ENCODE assay signal across 20 cellular contexts in genomic region chr16:89717310-89718197, GRCh38. TPM values are rescaled to one million over a fixed set of nuclear protein-coding genes. Genes with fewer than 3 reads are reported as not detected.
DNase-seq lines count a peak whose midpoint lies in the region; ATAC-seq, FAIRE-seq and TF ChIP-seq lines count a peak whose summit lies in the region.
"Had no signal": no experiment of that assay in that cellular context is flagged by ENCODE, and none has a peak within 500 bp of the region (broad histone marks: within the 10 kb centered on the region; RNA-seq: fewer than 3 reads in every experiment).

No MANE protein-coding gene starts in this region.

- ATAC-seq in HG02884 (IDR thresholded peaks at IDR 0.05; ENCODE audit: unreplicated experiment): no peak

- H3K4me1 Mint-ChIP-seq in Calu3 (ENCODE audit: low read depth, unreplicated experiment): peaks cover 34% of the 10 kb centered on the region
- H3K4me1 Mint-ChIP-seq in astrocyte (ENCODE audit: low read depth, unreplicated experiment): peaks cover 12% of the 10 kb centered on the region

- peaks cover 20% of the 10 kb centered on the region for H3K79me2 ChIP-seq in astrocyte (ENCODE audit: insufficient read depth, low read length)

- CTCF ChIA-PET in Calu3 (lab: Charles Lee): interaction anchor here (1.2 kb wide), 1 partner anchor 11 kb away, joined by 4 read pairs; no protein-coding TSS in a partner anchor

- H3K9me3 Mint-ChIP-seq in Calu3 (ENCODE audit: low read depth, unreplicated experiment) (no peaks in the 10 kb centered on the region), astrocyte (ENCODE audit: unreplicated experiment) (no peaks in the 10 kb centered on the region)
- H3K9me3 Mint-ChIP-seq: brain, naive B cell had no signal

- peak overlapping the region; percentile 97 for H3K27ac ChIP-seq in 22Rv1
- no peak overlapping the region for H3K27ac ChIP-seq in astrocyte (ENCODE audit: low read depth, low read length)
- H3K27ac ChIP-seq: coronary artery, hepatocyte had no signal

- H3K4me3 Mint-ChIP-seq in Calu3 (ENCODE audit: low read depth, unreplicated experiment): peak overlapping the region; percentile 81
- H3K4me3 Mint-ChIP-seq in astrocyte (ENCODE audit: unreplicated experiment): peak overlapping the region; percentile 5

- H3K27me3 Mint-ChIP-seq in Calu3 (ENCODE audit: unreplicated experiment) (no peaks in the 10 kb centered on the region), astrocyte (ENCODE audit: low read depth, unreplicated experiment) (no peaks in the 10 kb centered on the region)
- H3K27me3 Mint-ChIP-seq: brain, naive B cell had no signal

- TF ChIP-seq CTCF in 22Rv1 (IDR thresholded peaks at IDR 0.05): no peak
- TF ChIP-seq CTCF in Calu3 (IDR thresholded peaks at IDR 0.05; ENCODE audit: unreplicated experiment): no peak
- TF ChIP-seq CTCF in astrocyte (IDR thresholded peaks at IDR 0.05; ENCODE audit: insufficient read depth, low read depth, low read length): no peak

- DNase-seq in Calu3 (no peak), astrocyte (ENCODE audit: low read depth) (no peak), MG63 (no peak), AML-193 (lab: John Stamatoyannopoulos, UW) (no peak)
- DNase-seq: activated CD4-positive, alpha-beta T cell treated with anti-CD3 and anti-CD28 coated beads for 1 hour; activated CD8-positive, alpha-beta memory T cell treated with anti-CD3 and anti-CD28 coated beads, Interleukin-2, amount 50 U/mL, for 48 hours; activated gamma-delta T cell treated with Interleukin-2 at 50 U/mL for 16 hours; EL; MM.1S; naive B cell; NCI-H2227 treated with DMSO at 0.1 percent for 48 hours; SK-N-SH had no signal

- peaks cover 4% of the 10 kb centered on the region for H4K20me1 ChIP-seq in astrocyte (ENCODE audit: insufficient read depth, low read length)

- H3K36me3 ChIP-seq in astrocyte (ENCODE audit: insufficient read depth, low read length) (no peaks in the 10 kb centered on the region), MG63 (no peaks in the 10 kb centered on the region; the same call in 1 of the 2 replicates)

- H3K27me3 ChIP-seq in astrocyte (ENCODE audit: insufficient read depth, low read length): no peaks in the 10 kb centered on the region
- H3K27me3 ChIP-seq in MG63: no peaks in the 10 kb centered on the region
- H3K27me3 ChIP-seq: hepatocyte had no signal

- H2AFZ ChIP-seq in astrocyte (ENCODE audit: low read depth, low read length): no peak overlapping the region
- H2AFZ ChIP-seq: hepatocyte had no signal

- intact Hi-C loops in Calu3 (cut with micrococcal nuclease; ENCODE audit: unreplicated experiment): no loop called here

- no peak overlapping the region for H3K4me3 ChIP-seq in astrocyte (ENCODE audit: insufficient read depth, low read depth, low read length)
- no peak overlapping the region for H3K4me3 ChIP-seq in MG63
- H3K4me3 ChIP-seq: coronary artery, hepatocyte had no signal

- H3K9ac ChIP-seq in astrocyte (ENCODE audit: low read length): no peak overlapping the region
- H3K9ac ChIP-seq: SK-N-SH had no signal

- H3K36me3 Mint-ChIP-seq in Calu3 (ENCODE audit: insufficient read depth, unreplicated experiment) (peaks cover 91% of the 10 kb centered on the region), astrocyte (ENCODE audit: low read depth, unreplicated experiment) (peaks cover 3% of the 10 kb centered on the region)
- H3K36me3 Mint-ChIP-seq: naive B cell had no signal

- peaks cover 21% of the 10 kb centered on the region for H3K4me1 ChIP-seq in astrocyte (ENCODE audit: insufficient read depth, low read length)

- no TSS peak for BruUV-seq in Calu3 (replicated peaks; lab: Mats Ljungman, UMichigan)

- FAIRE-seq in astrocyte (lab: Jason Lieb, UNC): no peak
- FAIRE-seq: H54, keratinocyte, RCC 7860 had no signal

- H3K9me3 ChIP-seq in astrocyte (ENCODE audit: insufficient read depth, low read depth, low read length) (no peaks in the 10 kb centered on the region), MG63 (no peaks in the 10 kb centered on the region)
- H3K9me3 ChIP-seq: SK-N-SH had no signal

- no peak overlapping the region for H3K4me2 ChIP-seq in astrocyte (ENCODE audit: low read length)
- H3K4me2 ChIP-seq: hepatocyte, SK-N-SH had no signal

- H3K27ac Mint-ChIP-seq in Calu3 (ENCODE audit: unreplicated experiment) (peak overlapping the region; percentile 68), astrocyte (ENCODE audit: unreplicated experiment) (peak overlapping the region; percentile 41)

RNA-seq across cellular contexts. Expression of gene VPS9D1, which starts 3.1 kb away (rescaled TPM):
- total RNA-seq in Calu3 (2022): 26.7 and 28.2 TPM in 2 replicates
- total RNA-seq in astrocyte: 11.3 and 12.4 TPM in 2 replicates
- 6.4 and 7.2 TPM in 2 replicates for total RNA-seq in MG63 (2014; rRNA removed; shearing (Covaris generic); ENCODE audit: low replicate concordance)

RNA-seq across cellular contexts. Expression of gene ZNF276, which starts 3.8 kb away (rescaled TPM):
- total RNA-seq in Calu3 (2022): 30.6 and 37.2 TPM in 2 replicates
- 21.6 and 22.2 TPM in 2 replicates for total RNA-seq in astrocyte
- total RNA-seq in MG63 (2014; rRNA removed; shearing (Covaris generic); ENCODE audit: low replicate concordance): 4.5 and 4.9 TPM in 2 replicates

RNA-seq across cellular contexts. Expression of gene SPATA2L, which starts 16.0 kb away (rescaled TPM):
- total RNA-seq in Calu3 (2022) (20.7 and 23.6 TPM in 2 replicates), astrocyte (9.8 and 10.8 TPM in 2 replicates)
- 12.6 and 18.4 TPM in 2 replicates for total RNA-seq in MG63 (2014; rRNA removed; shearing (Covaris generic); ENCODE audit: low replicate concordance)

RNA-seq across cellular contexts. Expression of gene CDK10, which starts 31.1 kb away (rescaled TPM):
- total RNA-seq in Calu3 (2022) (102 and 106 TPM in 2 replicates), astrocyte (40.5 and 41.7 TPM in 2 replicates)
- total RNA-seq in MG63 (2014; rRNA removed; shearing (Covaris generic); ENCODE audit: low replicate concordance): 11.9 and 40.4 TPM in 2 replicates

RNA-seq across cellular contexts. Expression of gene SPATA33, which starts 59.9 kb away (rescaled TPM):
- 23.5 and 27.3 TPM in 2 replicates for total RNA-seq in Calu3 (2022)
- total RNA-seq in astrocyte: 11.8 and 12.3 TPM in 2 replicates
- 6.6 and 13.7 TPM in 2 replicates for total RNA-seq in MG63 (2014; rRNA removed; shearing (Covaris generic); ENCODE audit: low replicate concordance)
